In the genomic region with DNA sequence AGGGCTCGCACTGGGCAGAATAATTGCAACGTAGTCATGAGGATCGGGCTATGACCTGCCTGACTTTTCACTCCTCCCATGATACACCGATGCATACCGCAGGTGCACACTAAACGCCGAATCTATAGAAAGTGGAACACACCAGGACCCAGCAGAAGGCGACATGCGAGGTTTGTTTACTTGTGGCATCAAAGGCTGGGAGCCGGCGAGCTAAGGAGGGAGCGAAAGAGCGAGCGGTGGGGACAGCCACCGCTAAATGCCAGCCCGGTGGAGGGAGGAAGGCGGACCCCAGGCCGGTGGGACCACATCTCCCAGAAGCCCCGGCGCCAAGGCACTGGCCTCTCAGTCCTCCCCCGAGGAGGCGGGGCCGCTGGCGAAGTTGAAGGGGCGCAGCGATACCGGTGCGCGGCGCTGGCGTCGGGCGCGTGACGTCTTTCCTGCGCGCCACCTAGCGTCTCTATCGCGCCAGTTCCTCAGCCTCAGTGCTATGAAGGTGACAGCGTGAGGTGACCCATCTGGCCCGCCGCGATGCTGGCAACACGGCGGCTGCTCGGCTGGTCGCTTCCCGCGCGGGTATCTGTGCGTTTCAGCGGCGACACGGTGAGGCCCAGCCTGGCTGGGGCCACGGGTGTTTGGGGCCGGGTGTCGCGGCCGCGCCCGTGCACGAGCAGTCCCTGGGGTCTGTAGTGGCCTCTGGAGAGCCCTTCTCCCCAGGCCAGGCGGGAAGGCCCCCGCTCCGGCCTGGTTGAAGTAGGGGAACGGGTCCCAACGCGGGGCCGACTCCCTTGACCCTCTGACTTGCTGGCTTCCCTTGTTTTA, we compare ENCODE assay signal across 8 cellular contexts. TPM values are rescaled to one million over a fixed set of nuclear protein-coding genes. Genes with fewer than 3 reads are reported as not detected.
DNase-seq lines count a peak whose midpoint lies in the region; ATAC-seq and TF ChIP-seq lines count a peak whose summit lies in the region.

TSS of gene NDUFV1 (plus strand) at position 460 of the 819 bp plus-strand sequence. CDS start at position 529, 69 bp downstream.

- ATAC-seq in thoracic aorta (ENCODE audit: insufficient number of reproducible peaks, low FRiP score, low read depth): peak; percentile 98

- H3K27ac ChIP-seq in SK-N-SH (ENCODE audit: low read depth in 2 of 2, low read length in 1 of 2) (peak within 1 kb of the TSS in 1 of 2 experiments; percentile 55; a peak in 2 of 4 replicates), osteoblast (ENCODE audit: low read depth, low read length) (peak within 1 kb of the TSS; percentile 83), thoracic aorta (peak within 1 kb of the TSS; percentile 77 to 83)

- CTCF ChIA-PET in SK-N-SH (lab: Yijun Ruan, JAX): interaction anchor here (1.0 to 1.4 kb wide), 3 partner anchors 15 to 35 kb away, joined by 3 to 4 read pairs (median 3); partner anchors contain the start of gene NUDT8

- peaks cover 7 to 13% of the 10 kb centered on the region in 2 experiments; a peak in 3 of 4 replicates for H3K4me1 ChIP-seq in SK-N-SH (ENCODE audit: control insufficient read depth in 1 of 2, insufficient read depth in 2 of 2, low read depth in 1 of 2, low read length in 1 of 2)
- peaks cover 13% of the 10 kb centered on the region for H3K4me1 ChIP-seq in osteoblast (ENCODE audit: insufficient read depth, low read length)
- peaks cover 7 to 26% of the 10 kb centered on the region in 2 donors for H3K4me1 ChIP-seq in thoracic aorta (ENCODE audit: control insufficient read depth in 1 of 2, low read depth in 2 of 2)

- DNase-seq in HFFc6: peak; percentile 83
- DNase-seq in NCI-H1048 (lab: John Stamatoyannopoulos, UW): peak; percentile 92
- peak; percentile 98 for DNase-seq in SK-N-SH
- peak; percentile 94 for DNase-seq in globus pallidus (ENCODE audit: low spot score)
- peak; percentile 99 for DNase-seq in osteoblast (ENCODE audit: insufficient read length, low spot score, missing footprints)
- peak; percentile 92 for DNase-seq in thoracic aorta (ENCODE audit: low spot score)

- H3K36me3 Mint-ChIP-seq in HFFc6 (ENCODE audit: low read depth): no peaks in the 10 kb centered on the region
- H3K36me3 Mint-ChIP-seq in activated naive CD4-positive, alpha-beta T cell treated with anti-CD3 and anti-CD28 coated beads, Interleukin-2, amount 50 U/mL, for 24 hours: peaks cover 1% of the 10 kb centered on the region

- H3K9me3 Mint-ChIP-seq in HFFc6: peaks cover 4% of the 10 kb centered on the region; the same call in 1 of the 2 replicates
- no peaks in the 10 kb centered on the region for H3K9me3 Mint-ChIP-seq in activated naive CD4-positive, alpha-beta T cell treated with anti-CD3 and anti-CD28 coated beads, Interleukin-2, amount 50 U/mL, for 24 hours

- H3K27me3 ChIP-seq in SK-N-SH (ENCODE audit: insufficient read depth): no peaks in the 10 kb centered on the region
- no peaks in the 10 kb centered on the region for H3K27me3 ChIP-seq in osteoblast (ENCODE audit: insufficient read depth, low read length)
- H3K27me3 ChIP-seq in thoracic aorta (replicated peaks; ENCODE audit: insufficient read depth): no peaks in the 10 kb centered on the region

- H3F3A ChIP-seq in SK-N-SH (replicated peaks; ENCODE audit: insufficient read depth): no peaks in the 10 kb centered on the region

- H3K4me2 ChIP-seq in SK-N-SH (peak within 1 kb of the TSS; percentile 92), osteoblast (ENCODE audit: insufficient read depth, low read length) (peak within 1 kb of the TSS; percentile 100)

- H3K9me3 ChIP-seq in SK-N-SH (no peaks in the 10 kb centered on the region), osteoblast (ENCODE audit: low read depth, low read length) (peaks cover 2% of the 10 kb centered on the region), thoracic aorta (no peaks in the 10 kb centered on the region)

- peak within 1 kb of the TSS; percentile 91 for H3K4me3 Mint-ChIP-seq in HFFc6
- peak within 1 kb of the TSS; percentile 89 for H3K4me3 Mint-ChIP-seq in activated naive CD4-positive, alpha-beta T cell treated with anti-CD3 and anti-CD28 coated beads, Interleukin-2, amount 50 U/mL, for 24 hours

- peaks cover 5 to 31% of the 10 kb centered on the region in 2 experiments for H3K36me3 ChIP-seq in SK-N-SH (replicated peaks in 1 of 2; ENCODE audit: control insufficient read depth in 1 of 2, insufficient read depth in 2 of 2, low read length in 1 of 2)
- peaks cover 26% of the 10 kb centered on the region for H3K36me3 ChIP-seq in osteoblast (ENCODE audit: insufficient read depth, low read length)
- H3K36me3 ChIP-seq in thoracic aorta: peaks cover 19% of the 10 kb centered on the region

- H4K20me1 ChIP-seq in SK-N-SH (ENCODE audit: insufficient read depth) (no peaks in the 10 kb centered on the region), osteoblast (ENCODE audit: insufficient read depth, low read length) (no peaks in the 10 kb centered on the region)

- 0 out of 2 replicates have a peak, but pooled peaks have one; percentile 24 for TF ChIP-seq RAD21 in SK-N-SH (IDR thresholded peaks at IDR 0.05; ENCODE audit: low read length)

- no peak for TF ChIP-seq EP300 in SK-N-SH (IDR thresholded peaks at IDR 0.05; ENCODE audit: borderline replicate concordance in 1 of 2, low read depth in 1 of 2, low read length in 1 of 2)

- H3K4me3 ChIP-seq in GM08714 (ENCODE audit: low read length) (peak within 1 kb of the TSS; percentile 84), SK-N-SH (ENCODE audit: low read depth in 2 of 2, low read length in 1 of 2) (peak within 1 kb of the TSS; percentile 96 to 98), osteoblast (ENCODE audit: insufficient read depth, low read length) (peak within 1 kb of the TSS; percentile 99), thoracic aorta (peak within 1 kb of the TSS; percentile 89)

- 0% methylated on average over 12 of the region's 70 CpGs for WGBS in SK-N-SH (ENCODE audit: low lambda C conversion rate)

- POLR2A ChIA-PET in SK-N-SH (lab: Yijun Ruan, JAX): no interaction called here

- peaks cover 15% of the 10 kb centered on the region for H3K27me3 Mint-ChIP-seq in HFFc6 (ENCODE audit: insufficient read depth)
- no peaks in the 10 kb centered on the region for H3K27me3 Mint-ChIP-seq in activated naive CD4-positive, alpha-beta T cell treated with anti-CD3 and anti-CD28 coated beads, Interleukin-2, amount 50 U/mL, for 24 hours

- no peaks in the 10 kb centered on the region for H3K9me2 ChIP-seq in SK-N-SH

- H2AFZ ChIP-seq in SK-N-SH (ENCODE audit: low read depth) (peak within 1 kb of the TSS; percentile 85), osteoblast (ENCODE audit: low read length) (peak within 1 kb of the TSS; percentile 99)

- TF ChIP-seq CTCF in HFFc6 (IDR thresholded peaks at IDR 0.05) (peak; percentile 81), SK-N-SH (IDR thresholded peaks at IDR 0.05) (peak; percentile 52), osteoblast (IDR thresholded peaks at IDR 0.05; ENCODE audit: extremely low read depth, low read depth, low read length) (peak; percentile 46), thoracic aorta (IDR thresholded peaks at IDR 0.05) (peak; percentile 68)

- H3K27ac Mint-ChIP-seq in HFFc6: peak within 1 kb of the TSS; percentile 81
- H3K27ac Mint-ChIP-seq in activated naive CD4-positive, alpha-beta T cell treated with anti-CD3 and anti-CD28 coated beads, Interleukin-2, amount 50 U/mL, for 24 hours: peak within 1 kb of the TSS; percentile 97

- peaks cover 17% of the 10 kb centered on the region for H3K79me2 ChIP-seq in SK-N-SH (ENCODE audit: insufficient read depth)
- peaks cover 18% of the 10 kb centered on the region for H3K79me2 ChIP-seq in osteoblast (ENCODE audit: insufficient read depth, low read length)

- peak within 1 kb of the TSS; percentile 86 for H3K9ac ChIP-seq in SK-N-SH

- peaks cover 12% of the 10 kb centered on the region for H3K4me1 Mint-ChIP-seq in HFFc6 (ENCODE audit: low read depth)
- peaks cover 19% of the 10 kb centered on the region for H3K4me1 Mint-ChIP-seq in activated naive CD4-positive, alpha-beta T cell treated with anti-CD3 and anti-CD28 coated beads, Interleukin-2, amount 50 U/mL, for 24 hours

TF ChIP-seq in SK-N-SH, 30 proteins besides CTCF, POLR2A, EP300 and RAD21 (continues in another document):
- TF ChIP-seq, protein P1, sequence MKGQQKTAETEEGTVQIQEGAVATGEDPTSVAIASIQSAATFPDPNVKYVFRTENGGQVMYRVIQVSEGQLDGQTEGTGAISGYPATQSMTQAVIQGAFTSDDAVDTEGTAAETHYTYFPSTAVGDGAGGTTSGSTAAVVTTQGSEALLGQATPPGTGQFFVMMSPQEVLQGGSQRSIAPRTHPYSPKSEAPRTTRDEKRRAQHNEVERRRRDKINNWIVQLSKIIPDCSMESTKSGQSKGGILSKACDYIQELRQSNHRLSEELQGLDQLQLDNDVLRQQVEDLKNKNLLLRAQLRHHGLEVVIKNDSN (IDR thresholded peaks at IDR 0.05; ENCODE audit: borderline replicate concordance, low read depth): no peak
- TF ChIP-seq TAF1 (IDR thresholded peaks at IDR 0.05; ENCODE audit: borderline replicate concordance, low read depth, low read length) (peak; percentile 63), EZH2phosphoT487 (IDR thresholded peaks at IDR 0.05; ENCODE audit: borderline replicate concordance, low read depth) (no peak), TEAD4 (IDR thresholded peaks at IDR 0.05; ENCODE audit: borderline replicate concordance, insufficient read depth) (no peak), GABPA (IDR thresholded peaks at IDR 0.05; ENCODE audit: low read depth) (peak; percentile 85), FOXM1 (IDR thresholded peaks at IDR 0.05; ENCODE audit: low read depth) (no peak), MEF2A (IDR thresholded peaks at IDR 0.05; ENCODE audit: borderline replicate concordance, low read depth) (no peak), POLR2AphosphoS5 (IDR thresholded peaks at IDR 0.05; ENCODE audit: low read depth, low read length) (peak; percentile 58; the same call in 1 of the 2 replicates)
- TF ChIP-seq, protein P2, sequence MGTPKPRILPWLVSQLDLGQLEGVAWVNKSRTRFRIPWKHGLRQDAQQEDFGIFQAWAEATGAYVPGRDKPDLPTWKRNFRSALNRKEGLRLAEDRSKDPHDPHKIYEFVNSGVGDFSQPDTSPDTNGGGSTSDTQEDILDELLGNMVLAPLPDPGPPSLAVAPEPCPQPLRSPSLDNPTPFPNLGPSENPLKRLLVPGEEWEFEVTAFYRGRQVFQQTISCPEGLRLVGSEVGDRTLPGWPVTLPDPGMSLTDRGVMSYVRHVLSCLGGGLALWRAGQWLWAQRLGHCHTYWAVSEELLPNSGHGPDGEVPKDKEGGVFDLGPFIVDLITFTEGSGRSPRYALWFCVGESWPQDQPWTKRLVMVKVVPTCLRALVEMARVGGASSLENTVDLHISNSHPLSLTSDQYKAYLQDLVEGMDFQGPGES (IDR thresholded peaks at IDR 0.05; ENCODE audit: low read depth, low read length): no peak

RNA-seq across cellular contexts. Expression of gene NDUFV1, which starts in this region (rescaled TPM):
- 100 to 1,000 TPM; 130 to 150 (median 135) TPM for total RNA-seq in HFFc6 (2021; fragmentation: NEBNext Ultra II Directional; extraction: Animal tissue kit (Norgen Biotek cat#: 25700))
- polyA plus RNA-seq in SK-N-SH (2012; rRNA removed): 220 and 278 TPM in 2 replicates
- 107 and 138 TPM in 2 replicates for polyA plus RNA-seq in SK-N-SH (2012; cell fraction: cytosol; rRNA removed)
- 658 and 815 TPM in 2 replicates for polyA plus RNA-seq in SK-N-SH (2012; cell fraction: nucleus; rRNA removed)
- total RNA-seq in osteoblast (146 and 158 TPM in 2 replicates), thoracic aorta (100 to 1,000 TPM; 240 to 252 TPM)
